Comparison of ENCODE assay signal across 12 cellular contexts in the genomic region with DNA sequence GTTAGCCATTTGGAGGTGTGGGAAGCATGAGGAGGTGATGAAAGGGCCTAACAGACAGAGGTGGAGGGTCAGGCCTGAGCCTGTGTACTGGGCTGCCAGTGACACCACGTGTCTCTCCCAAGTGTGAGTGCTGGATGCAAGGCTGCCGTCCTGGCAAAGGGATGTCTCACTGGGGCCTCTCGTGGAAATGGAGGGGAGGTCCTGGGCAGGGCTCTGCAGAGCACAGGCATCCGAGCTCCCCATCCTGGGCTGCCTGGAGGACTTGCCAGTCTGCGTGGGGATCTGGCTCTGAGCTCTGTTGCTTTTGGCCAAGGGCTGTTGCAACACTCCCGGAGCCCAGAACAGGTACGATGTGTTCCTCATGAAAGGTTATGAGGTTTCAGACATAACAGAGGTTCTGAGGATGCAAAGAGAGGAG.
DNase-seq lines count a peak whose midpoint lies in the region; ATAC-seq and TF ChIP-seq lines count a peak whose summit lies in the region.
"Had no signal": no experiment of that assay in that cellular context is flagged by ENCODE, and none has a peak within 500 bp of the region (broad histone marks: within the 10 kb centered on the region; RNA-seq: fewer than 3 reads in every experiment).

No MANE protein-coding gene starts in this region.

- peak overlapping the region; percentile 32 to 81 (median 71) for H3K27ac ChIP-seq in tibial nerve
- H3K27ac ChIP-seq: pancreas had no signal

- TF ChIP-seq EP300 in tibial nerve (IDR thresholded peaks at IDR 0.05), result peak; percentile 58 to 91

- DNase-seq in activated T-cell treated with anti-CD3 and anti-CD28 coated beads, Interleukin-2, amount 50 U/mL, for 4 hours, result no peak
- no peak for DNase-seq in activated T-cell treated with anti-CD3 and anti-CD28 coated beads, Interleukin-2, amount 50 U/mL, for 48 hours
- no peak for DNase-seq in central memory CD8-positive, alpha-beta T cell (ENCODE audit: low spot score in 2 of 2)
- DNase-seq in natural killer cell (no peak), tibial nerve (ENCODE audit: low spot score in 2 of 2) (peak; percentile 56 to 73), pons (ENCODE audit: low spot score) (no peak)
- DNase-seq: cerebellar nuclear complex; KBM-7; pancreas; stimulated activated CD4-positive, alpha-beta T cell treated with anti-CD3 and anti-CD28 coated beads, Interleukin-4, amount 100 ng/mL, for 4 hours had no signal

- H3K27me3 Mint-ChIP-seq in activated T-cell treated with anti-CD3 and anti-CD28 coated beads, Interleukin-2, amount 50 U/mL, for 4 hours (ENCODE audit: low read depth), result no peaks in the 10 kb centered on the region
- H3K27me3 Mint-ChIP-seq in central memory CD8-positive, alpha-beta T cell, result no peaks in the 10 kb centered on the region
- no peaks in the 10 kb centered on the region for H3K27me3 Mint-ChIP-seq in natural killer cell (ENCODE audit: low read depth in 2 of 2)

- H3K4me3 Mint-ChIP-seq in activated T-cell treated with anti-CD3 and anti-CD28 coated beads, Interleukin-2, amount 50 U/mL, for 4 hours, result peak overlapping the region; percentile 72
- peak overlapping the region; percentile 52 for H3K4me3 Mint-ChIP-seq in central memory CD8-positive, alpha-beta T cell
- peak overlapping the region; percentile 68 for H3K4me3 Mint-ChIP-seq in natural killer cell

- H3K27me3 ChIP-seq in tibial nerve, result no peaks in the 10 kb centered on the region
- H3K27me3 ChIP-seq: pancreas had no signal

- TF ChIP-seq POLR2A in tibial nerve (IDR thresholded peaks at IDR 0.05), result peak in 1 of 2 donors; percentile 52

- intact Hi-C loops in natural killer cell (cut with micrococcal nuclease), result loop anchor here (2.0 kb wide), 1 partner anchor 14 kb away; no protein-coding TSS in a partner anchor

- H3K4me3 ChIP-seq in tibial nerve, result peak overlapping the region in 1 of 4 donors; percentile 19
- H3K4me3 ChIP-seq: pancreas had no signal

- peak overlapping the region; percentile 88 for H3K27ac Mint-ChIP-seq in central memory CD8-positive, alpha-beta T cell (ENCODE audit: low read depth)
- peak overlapping the region; percentile 90 to 94 for H3K27ac Mint-ChIP-seq in natural killer cell

- peaks cover 0 to 96% (median 65%) of the 10 kb centered on the region in 4 donors for H3K4me1 ChIP-seq in tibial nerve
- H3K4me1 ChIP-seq: pancreas had no signal

- peaks cover 81% of the 10 kb centered on the region for H3K4me1 Mint-ChIP-seq in activated T-cell treated with anti-CD3 and anti-CD28 coated beads, Interleukin-2, amount 50 U/mL, for 4 hours (ENCODE audit: low read depth)
- peaks cover 59% of the 10 kb centered on the region for H3K4me1 Mint-ChIP-seq in central memory CD8-positive, alpha-beta T cell
- H3K4me1 Mint-ChIP-seq in natural killer cell, result peaks cover 62 to 74% of the 10 kb centered on the region in 2 donors

- no peaks in the 10 kb centered on the region for H3K9me3 Mint-ChIP-seq in activated T-cell treated with anti-CD3 and anti-CD28 coated beads, Interleukin-2, amount 50 U/mL, for 4 hours
- H3K9me3 Mint-ChIP-seq in central memory CD8-positive, alpha-beta T cell, result no peaks in the 10 kb centered on the region
- H3K9me3 Mint-ChIP-seq in natural killer cell, result no peaks in the 10 kb centered on the region

- no peaks in the 10 kb centered on the region for H3K9me3 ChIP-seq in tibial nerve
- H3K9me3 ChIP-seq: pancreas had no signal

- H3K36me3 Mint-ChIP-seq in activated T-cell treated with anti-CD3 and anti-CD28 coated beads, Interleukin-2, amount 50 U/mL, for 4 hours (ENCODE audit: insufficient read depth), result peaks cover 5% of the 10 kb centered on the region
- no peaks in the 10 kb centered on the region for H3K36me3 Mint-ChIP-seq in central memory CD8-positive, alpha-beta T cell (ENCODE audit: insufficient read depth)
- no peaks in the 10 kb centered on the region for H3K36me3 Mint-ChIP-seq in natural killer cell

- no peak for TF ChIP-seq CTCF in natural killer cell (IDR thresholded peaks at IDR 0.05)
- TF ChIP-seq CTCF in tibial nerve (IDR thresholded peaks at IDR 0.05), result no peak

- H3K36me3 ChIP-seq in tibial nerve, result no peaks in the 10 kb centered on the region
- H3K36me3 ChIP-seq: pancreas had no signal

- ATAC-seq in activated T-cell treated with anti-CD3 and anti-CD28 coated beads, Interleukin-2, amount 50 U/mL, for 4 hours, result no peak
- no peak for ATAC-seq in central memory CD8-positive, alpha-beta T cell (replicated peaks; ENCODE audit: extremely low read depth, poor library complexity, severe bottlenecking)
- no peak for ATAC-seq in natural killer cell
- ATAC-seq in GM19463 (IDR thresholded peaks at IDR 0.05; ENCODE audit: unreplicated experiment), result no peak
- no peak for ATAC-seq in HG03280 (IDR thresholded peaks at IDR 0.05; ENCODE audit: unreplicated experiment)

- WGBS in tibial nerve, 2 donors, result 51 to 65% methylated on average over 6 to 7 of the region's 7 CpGs

Comparison
In these comparisons a context has a peak if more than half of its experiments do, and no peak if none do; other contexts are left out.
1. DNase-seq: peak in tibial nerve (2 of 2); none in activated T-cell treated with anti-CD3 and anti-CD28 coated beads, Interleukin-2, amount 50 U/mL, for 4 hours (single experiment), activated T-cell treated with anti-CD3 and anti-CD28 coated beads, Interleukin-2, amount 50 U/mL, for 48 hours (0 of 2), central memory CD8-positive, alpha-beta T cell (0 of 2), natural killer cell (single experiment) and pons (single experiment).
2. Peak in every context shown above with its lines, with median percentiles within 50 percentile points of each other: H3K4me3 Mint-ChIP-seq.